In genomic region chr3:71087109-71088018, GRCh38 we compare ENCODE assay signal across 8 cellular contexts.
DNase-seq lines count a peak whose midpoint lies in the region; ATAC-seq and TF ChIP-seq lines count a peak whose summit lies in the region.

No MANE protein-coding gene starts in this region.

- no peaks in the 10 kb centered on the region; a peak in 1 of 4 replicates for H3K4me1 ChIP-seq in SK-N-SH (ENCODE audit: control insufficient read depth in 1 of 2, insufficient read depth in 2 of 2, low read depth in 1 of 2, low read length in 1 of 2)

- H4K20me1 ChIP-seq in SK-N-SH (ENCODE audit: insufficient read depth): no peaks in the 10 kb centered on the region

- TF ChIP-seq EP300 in SK-N-SH (IDR thresholded peaks at IDR 0.05; ENCODE audit: borderline replicate concordance in 1 of 2, low read depth in 1 of 2, low read length in 1 of 2): no peak

- CTCF ChIA-PET in SK-N-SH (lab: Yijun Ruan, JAX): interaction anchor here (0.9 to 1.2 kb wide), 2 partner anchors 14 to 17 kb away, joined by 3 to 4 read pairs; no protein-coding TSS in a partner anchor

- no peaks in the 10 kb centered on the region for H3K9me3 Mint-ChIP-seq in mesothelial cell of epicardium

- DNase-seq in T-helper 22 cell (ENCODE audit: low read depth) (peak; percentile 70), iris pigment epithelial cell (ENCODE audit: low read depth) (peak; percentile 86), SK-N-SH (no peak), mesothelial cell of epicardium (ENCODE audit: low spot score in 2 of 2, unreplicated experiment in 2 of 2) (no peak), KBM-7 (no peak), SK-N-DZ (ENCODE audit: low spot score) (no peak)

- no peak overlapping the region for H3K9ac ChIP-seq in SK-N-SH

- H3K36me3 Mint-ChIP-seq in mesothelial cell of epicardium: peaks cover 4% of the 10 kb centered on the region

- 95% methylated on average over 9 of the region's 9 CpGs for WGBS in SK-N-SH (ENCODE audit: low lambda C conversion rate)

- TF ChIP-seq RAD21 in SK-N-SH (IDR thresholded peaks at IDR 0.05; ENCODE audit: low read length): no peak

- H3K4me1 Mint-ChIP-seq in mesothelial cell of epicardium: peaks cover 4% of the 10 kb centered on the region

- H3K36me3 ChIP-seq in SK-N-SH (replicated peaks in 1 of 2; ENCODE audit: control insufficient read depth in 1 of 2, insufficient read depth in 2 of 2, low read length in 1 of 2): peaks cover 0 to 12% of the 10 kb centered on the region in 2 experiments

- H3K27me3 ChIP-seq in SK-N-SH (ENCODE audit: insufficient read depth): no peaks in the 10 kb centered on the region

- no peaks in the 10 kb centered on the region for H3K9me3 ChIP-seq in SK-N-SH

- POLR2A ChIA-PET in SK-N-SH (lab: Yijun Ruan, JAX): no interaction called here

- H3K27me3 Mint-ChIP-seq in mesothelial cell of epicardium (ENCODE audit: low read depth): no peaks in the 10 kb centered on the region

- in situ Hi-C loops in KBM-7 (cut with MboI; ENCODE audit: low pct_unique_long_range_greater_than_20kb, low sequenced_read_pairs): no loop called here

- no peak overlapping the region for H3K4me3 Mint-ChIP-seq in mesothelial cell of epicardium

- no peaks in the 10 kb centered on the region for H3K9me2 ChIP-seq in SK-N-SH

- H3K79me2 ChIP-seq in SK-N-SH (ENCODE audit: insufficient read depth): peaks cover 32% of the 10 kb centered on the region; the same call in 1 of the 2 replicates

- peaks cover 3% of the 10 kb centered on the region for H3F3A ChIP-seq in SK-N-SH (replicated peaks; ENCODE audit: insufficient read depth)

- H3K4me2 ChIP-seq in SK-N-SH: no peak overlapping the region

- H2AFZ ChIP-seq in SK-N-SH (ENCODE audit: low read depth): no peak overlapping the region

- H3K27ac ChIP-seq in SK-N-SH (ENCODE audit: low read depth in 2 of 2, low read length in 1 of 2): no peak overlapping the region

- ATAC-seq in GM19035 (IDR thresholded peaks at IDR 0.05; ENCODE audit: unreplicated experiment) (peak; percentile 90), HG02885 (IDR thresholded peaks at IDR 0.05; ENCODE audit: poor library complexity, unreplicated experiment) (peak; percentile 94)

- TF ChIP-seq CTCF in SK-N-SH (IDR thresholded peaks at IDR 0.05) (no peak), mesothelial cell of epicardium (IDR thresholded peaks at IDR 0.05; ENCODE audit: unreplicated experiment) (no peak)

- H3K4me3 ChIP-seq in SK-N-SH (ENCODE audit: low read depth in 2 of 2, low read length in 1 of 2): no peak overlapping the region

- no peak overlapping the region for H3K27ac Mint-ChIP-seq in mesothelial cell of epicardium

TF ChIP-seq in SK-N-SH, 30 proteins besides CTCF, POLR2A, EP300 and RAD21:
- no peak for TF ChIP-seq PBX3 (IDR thresholded peaks at IDR 0.05)
- no peak for TF ChIP-seq FOXJ3 (CRISPR knock-in tag; IDR thresholded peaks at IDR 0.05)
- no peak for TF ChIP-seq POLR2AphosphoS5 (IDR thresholded peaks at IDR 0.05; ENCODE audit: low read depth, low read length)
- no peak for TF ChIP-seq GABPA (IDR thresholded peaks at IDR 0.05; ENCODE audit: low read depth)
- no peak for TF ChIP-seq RCOR1 (IDR thresholded peaks at IDR 0.05; ENCODE audit: low read length)
- no peak for TF ChIP-seq USF1 (IDR thresholded peaks at IDR 0.05; ENCODE audit: borderline replicate concordance, low read depth)
- TF ChIP-seq ZBTB33 (IDR thresholded peaks at IDR 0.05; ENCODE audit: borderline replicate concordance, low read depth): no peak
- TF ChIP-seq MEF2A (IDR thresholded peaks at IDR 0.05; ENCODE audit: borderline replicate concordance, low read depth): no peak
- no peak for TF ChIP-seq EZH2phosphoT487 (IDR thresholded peaks at IDR 0.05; ENCODE audit: borderline replicate concordance, low read depth)
- no peak for TF ChIP-seq YY1 (IDR thresholded peaks at IDR 0.05; ENCODE audit: low read depth)
- TF ChIP-seq NRF1 (IDR thresholded peaks at IDR 0.05; ENCODE audit: low read depth, low read length): no peak

Comparison
In these comparisons a context has a peak if more than half of its experiments do, and no peak if none do; other contexts are left out.
1. DNase-seq: peak in T-helper 22 cell (single experiment) and iris pigment epithelial cell (single experiment); none in SK-N-SH (single experiment), mesothelial cell of epicardium (0 of 2), KBM-7 (single experiment) and SK-N-DZ (single experiment).